Comparison of ENCODE assay signal across 19 cellular contexts in the genomic region with DNA sequence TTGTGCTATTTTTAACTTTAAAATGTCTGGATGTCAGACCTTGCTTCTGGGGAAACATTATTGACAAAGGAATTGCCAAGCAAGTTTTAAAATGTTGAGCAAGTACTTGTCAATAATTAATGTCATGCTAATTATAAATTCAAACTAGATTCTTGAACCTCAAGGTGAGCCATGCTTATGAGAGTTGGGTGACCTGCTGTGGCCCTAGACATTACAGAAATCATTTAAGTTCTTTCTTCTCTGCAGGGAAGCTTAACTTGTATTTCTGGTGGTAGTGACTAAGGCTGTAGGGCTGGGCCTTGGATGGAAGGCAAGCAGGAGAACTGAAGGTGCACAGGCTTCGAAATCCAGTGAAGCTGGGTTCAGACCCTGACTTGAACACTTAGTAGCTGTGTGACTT. TPM values are rescaled to one million over a fixed set of nuclear protein-coding genes. Genes with fewer than 3 reads are reported as not detected.
"Had no signal": no experiment of that assay in that cellular context is flagged by ENCODE, and none has a peak within 500 bp of the region (broad histone marks: within the 10 kb centered on the region; RNA-seq: fewer than 3 reads in every experiment).

No MANE protein-coding gene starts in this region.

- H3K27me3 Mint-ChIP-seq: effector memory CD8-positive, alpha-beta T cell; stimulated activated memory B cell treated with anti-CD40 and anti-IgM and Interleukin-4, amounts not matched to agents 10 μg/mL and 1 μg/mL and 100 μg/mL, for 72 hours had no signal

- DNase-seq: cortex of kidney; effector memory CD8-positive, alpha-beta T cell; head of caudate nucleus; natural killer cell; right cardiac atrium; sigmoid colon; stimulated activated CD4-positive, alpha-beta T cell treated with anti-CD3 and anti-CD28 coated beads, Interleukin-4, amount 100 ng/mL, for 4 hours; stimulated activated naive CD8-positive, alpha-beta T cell treated with anti-CD3 and anti-CD28 coated beads, Interleukin-15, Interleukin-2, amounts not matched to agents 100 U/mL and 50 U/mL, for 24 hours; substantia nigra; upper lobe of right lung; uterus had no signal

- H3K4me1 Mint-ChIP-seq: memory B cell; natural killer cell; neural crest cell; stimulated activated memory B cell treated with anti-CD40 and anti-IgM and Interleukin-4, amounts not matched to agents 10 μg/mL and 1 μg/mL and 100 μg/mL, for 72 hours had no signal

- H3K4me3 ChIP-seq: lung, prostate gland, sigmoid colon, thoracic aorta, tibial nerve, upper lobe of right lung, uterus had no signal

- H3K4me3 Mint-ChIP-seq: effector memory CD8-positive, alpha-beta T cell; memory B cell; natural killer cell; neural crest cell; stimulated activated memory B cell treated with anti-CD40 and anti-IgM and Interleukin-4, amounts not matched to agents 10 μg/mL and 1 μg/mL and 100 μg/mL, for 72 hours had no signal

- H3K27ac Mint-ChIP-seq: effector memory CD8-positive, alpha-beta T cell; memory B cell; natural killer cell; stimulated activated memory B cell treated with anti-CD40 and anti-IgM and Interleukin-4, amounts not matched to agents 10 μg/mL and 1 μg/mL and 100 μg/mL, for 72 hours had no signal

- H3K9me3 Mint-ChIP-seq: effector memory CD8-positive, alpha-beta T cell; memory B cell; natural killer cell; neural crest cell; stimulated activated memory B cell treated with anti-CD40 and anti-IgM and Interleukin-4, amounts not matched to agents 10 μg/mL and 1 μg/mL and 100 μg/mL, for 72 hours had no signal

- H3K36me3 Mint-ChIP-seq: memory B cell; natural killer cell; stimulated activated memory B cell treated with anti-CD40 and anti-IgM and Interleukin-4, amounts not matched to agents 10 μg/mL and 1 μg/mL and 100 μg/mL, for 72 hours had no signal

RNA-seq across cellular contexts. Expression of a gene that starts 14.8 kb away (rescaled TPM):
- total RNA-seq: mononuclear cell, natural killer cell had no signal
